Comparison of ENCODE assay signal across 16 cellular contexts in genomic region chr5:149211566-149211965, GRCh38.
DNase-seq lines count a peak whose midpoint lies in the region; ATAC-seq and TF ChIP-seq lines count a peak whose summit lies in the region.
"Had no signal": no experiment of that assay in that cellular context is flagged by ENCODE, and none has a peak within 500 bp of the region (broad histone marks: within the 10 kb centered on the region; RNA-seq: fewer than 3 reads in every experiment).

No MANE protein-coding gene starts in this region.

- H3K79me2 ChIP-seq in fibroblast of lung (ENCODE audit: control insufficient read depth, insufficient read depth, low read length) = no peaks in the 10 kb centered on the region

- CTCF ChIA-PET in A673 (lab: Charles Lee) = no interaction called here

- no TSS peak for BruUV-seq in A673 (replicated peaks; lab: Mats Ljungman, UMichigan)

- POLR2A ChIA-PET in A673 (lab: Charles Lee; ENCODE audit: low non-redundant PET) = no interaction called here

- no peak for TF ChIP-seq CTCF in fibroblast of lung (conservative IDR thresholded peaks at IDR 0.05 in 1 of 2, IDR thresholded peaks at IDR 0.05 in 1 of 2; ENCODE audit: low read depth in 1 of 2, low read length in 2 of 2)
- no peak for TF ChIP-seq CTCF in A673 (conservative IDR thresholded peaks at IDR 0.05; ENCODE audit: low read depth, low read length)

- intact Hi-C loops in A673 (cut with micrococcal nuclease; ENCODE audit: unreplicated experiment) = no loop called here

- H3K4me1 ChIP-seq in fibroblast of lung (ENCODE audit: control insufficient read depth, extremely low read depth, insufficient read depth, low read length) (peaks cover 49% of the 10 kb centered on the region), A673 (ENCODE audit: insufficient read depth, low read length, poor library complexity, severe bottlenecking) (no peaks in the 10 kb centered on the region)
- H3K4me1 ChIP-seq: tibial artery had no signal

- H3K36me3 ChIP-seq in MG63 = peaks cover 2% of the 10 kb centered on the region; the same call in 1 of the 2 replicates
- peaks cover 5% of the 10 kb centered on the region for H3K36me3 ChIP-seq in fibroblast of lung (ENCODE audit: control insufficient read depth, insufficient read depth, low read length)
- no peaks in the 10 kb centered on the region for H3K36me3 ChIP-seq in A673 (ENCODE audit: insufficient read depth, low read length, poor library complexity, severe bottlenecking)
- H3K36me3 ChIP-seq: lower lobe of right lung, tibial artery had no signal

- H3K9ac ChIP-seq in fibroblast of lung (ENCODE audit: insufficient read depth, low read length) = peak overlapping the region; percentile 28

- H2AFZ ChIP-seq in fibroblast of lung (ENCODE audit: low read length) = no peak overlapping the region

- in situ Hi-C loops in KBM-7 (cut with MboI; ENCODE audit: low pct_unique_long_range_greater_than_20kb, low sequenced_read_pairs) = no loop called here

- H3K4me3 ChIP-seq in MG63 (no peak overlapping the region), fibroblast of lung (replicated peaks in 1 of 4; ENCODE audit: control extremely low read depth in 1 of 4, insufficient read depth in 1 of 4, low read depth in 3 of 4, low read length in 4 of 4) (no peak overlapping the region), skeletal muscle cell (ENCODE audit: low read depth, low read length) (no peak overlapping the region), A673 (ENCODE audit: low read depth, low read length, poor library complexity, severe bottlenecking) (no peak overlapping the region)
- H3K4me3 ChIP-seq: gastrocnemius medialis, lower lobe of right lung, tibial artery had no signal

- H3K9me3 ChIP-seq in MG63 (no peaks in the 10 kb centered on the region), fibroblast of lung (ENCODE audit: control insufficient read depth, insufficient read depth, low read depth, low read length) (no peaks in the 10 kb centered on the region), A673 (ENCODE audit: low read depth, low read length, poor library complexity, severe bottlenecking) (no peaks in the 10 kb centered on the region)
- H3K9me3 ChIP-seq: gastrocnemius medialis, lower lobe of right lung, tibial artery had no signal

- H3K27ac ChIP-seq in fibroblast of lung (ENCODE audit: insufficient read depth, low read length) (peak overlapping the region; percentile 93), A673 (ENCODE audit: low read depth, low read length, poor library complexity, severe bottlenecking) (no peak overlapping the region)
- H3K27ac ChIP-seq: lower lobe of right lung, tibial artery, VCaP had no signal

- H3K27me3 ChIP-seq in MG63 = no peaks in the 10 kb centered on the region
- H3K27me3 ChIP-seq in fibroblast of lung (ENCODE audit: control insufficient read depth, insufficient read depth, low read length) = no peaks in the 10 kb centered on the region
- peaks cover 27% of the 10 kb centered on the region for H3K27me3 ChIP-seq in A673 (replicated peaks; ENCODE audit: insufficient read depth, low read depth, low read length, poor library complexity)
- H3K27me3 ChIP-seq: gastrocnemius medialis, tibial artery had no signal

- H3K4me2 ChIP-seq in fibroblast of lung (ENCODE audit: extremely low read depth, insufficient read depth, low read length) = peak overlapping the region; percentile 26

- no peak for ATAC-seq in GM21515 (IDR thresholded peaks at IDR 0.05; ENCODE audit: unreplicated experiment)
- ATAC-seq: gastrocnemius medialis; natural killer cell; stimulated activated effector memory CD8-positive, alpha-beta T cell treated with anti-CD3 and anti-CD28 coated beads, Interleukin-12 subunit alpha, Interleukin-12 subunit beta, amount 100 ng/mL, for 72 hours had no signal

- DNase-seq in EH (ENCODE audit: low read depth) (peak; percentile 87), MG63 (peak; percentile 52), fibroblast of lung (ENCODE audit: low read depth in 2 of 2) (peak; percentile 68 to 93), skeletal muscle cell (ENCODE audit: low read depth) (peak; percentile 73), A673 (ENCODE audit: low spot score) (no peak), KBM-7 (no peak)
- DNase-seq: activated CD4-positive, alpha-beta memory T cell treated with anti-CD3 and anti-CD28 coated beads, Interleukin-2, amount 10 ng/mL, durations not matched to agents 7 days and 5 days; gastrocnemius medialis; lower lobe of right lung; natural killer cell; NCI-H146; NCI-H446; tibial artery had no signal

- H4K20me1 ChIP-seq in fibroblast of lung (ENCODE audit: control insufficient read depth, extremely low read depth, insufficient read depth, low read length) = no peaks in the 10 kb centered on the region

Comparison
In these comparisons a context has a peak if more than half of its experiments do, and no peak if none do; other contexts are left out.
1. DNase-seq: peak in EH (single experiment), MG63 (single experiment), fibroblast of lung (2 of 2) and skeletal muscle cell (single experiment); none in A673 (single experiment) and KBM-7 (single experiment).